Comparison of ENCODE assay signal across 1 cellular context in the genomic region with DNA sequence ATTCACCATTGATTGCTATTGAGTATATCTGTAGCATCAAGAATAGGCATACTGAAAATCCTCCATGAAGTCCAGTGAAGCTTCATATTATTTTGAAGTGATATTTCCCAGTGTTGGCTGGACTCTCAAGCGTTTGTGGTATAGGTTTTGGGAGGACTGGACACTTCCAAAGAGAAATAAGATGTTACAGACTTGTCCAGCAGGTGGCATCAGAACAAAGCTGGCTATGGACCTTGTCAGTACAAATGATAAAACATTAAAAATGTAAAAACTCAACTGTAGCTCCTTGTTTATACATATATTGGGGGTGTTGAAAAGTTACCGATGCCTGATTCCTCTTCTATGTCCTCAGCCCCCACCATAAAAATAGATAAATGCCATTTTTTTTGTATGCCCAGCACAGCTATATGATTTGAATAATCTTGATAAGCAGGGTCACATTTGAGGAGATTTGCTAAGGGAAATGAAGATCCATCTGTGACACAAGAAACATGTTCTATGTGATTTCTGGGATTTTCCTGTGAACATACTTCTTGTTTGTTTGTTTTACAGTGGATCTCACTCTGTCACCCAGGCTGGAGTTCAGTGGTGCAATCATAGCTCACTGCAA.
TF ChIP-seq lines count a peak whose summit lies in the region.

No MANE protein-coding gene starts in this region.

TF ChIP-seq in SK-N-SH, 30 proteins besides CTCF, POLR2A, EP300 and RAD21 (continued from another document):
- TF ChIP-seq, protein P1, sequence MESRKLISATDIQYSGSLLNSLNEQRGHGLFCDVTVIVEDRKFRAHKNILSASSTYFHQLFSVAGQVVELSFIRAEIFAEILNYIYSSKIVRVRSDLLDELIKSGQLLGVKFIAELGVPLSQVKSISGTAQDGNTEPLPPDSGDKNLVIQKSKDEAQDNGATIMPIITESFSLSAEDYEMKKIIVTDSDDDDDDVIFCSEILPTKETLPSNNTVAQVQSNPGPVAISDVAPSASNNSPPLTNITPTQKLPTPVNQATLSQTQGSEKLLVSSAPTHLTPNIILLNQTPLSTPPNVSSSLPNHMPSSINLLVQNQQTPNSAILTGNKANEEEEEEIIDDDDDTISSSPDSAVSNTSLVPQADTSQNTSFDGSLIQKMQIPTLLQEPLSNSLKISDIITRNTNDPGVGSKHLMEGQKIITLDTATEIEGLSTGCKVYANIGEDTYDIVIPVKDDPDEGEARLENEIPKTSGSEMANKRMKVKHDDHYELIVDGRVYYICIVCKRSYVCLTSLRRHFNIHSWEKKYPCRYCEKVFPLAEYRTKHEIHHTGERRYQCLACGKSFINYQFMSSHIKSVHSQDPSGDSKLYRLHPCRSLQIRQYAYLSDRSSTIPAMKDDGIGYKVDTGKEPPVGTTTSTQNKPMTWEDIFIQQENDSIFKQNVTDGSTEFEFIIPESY (IDR thresholded peaks at IDR 0.05; ENCODE audit: borderline replicate concordance, low read depth) = no peak
- no peak for TF ChIP-seq GABPA (IDR thresholded peaks at IDR 0.05; ENCODE audit: low read depth)
